16 cellular contexts compared by ENCODE assay signal in the genomic region with DNA sequence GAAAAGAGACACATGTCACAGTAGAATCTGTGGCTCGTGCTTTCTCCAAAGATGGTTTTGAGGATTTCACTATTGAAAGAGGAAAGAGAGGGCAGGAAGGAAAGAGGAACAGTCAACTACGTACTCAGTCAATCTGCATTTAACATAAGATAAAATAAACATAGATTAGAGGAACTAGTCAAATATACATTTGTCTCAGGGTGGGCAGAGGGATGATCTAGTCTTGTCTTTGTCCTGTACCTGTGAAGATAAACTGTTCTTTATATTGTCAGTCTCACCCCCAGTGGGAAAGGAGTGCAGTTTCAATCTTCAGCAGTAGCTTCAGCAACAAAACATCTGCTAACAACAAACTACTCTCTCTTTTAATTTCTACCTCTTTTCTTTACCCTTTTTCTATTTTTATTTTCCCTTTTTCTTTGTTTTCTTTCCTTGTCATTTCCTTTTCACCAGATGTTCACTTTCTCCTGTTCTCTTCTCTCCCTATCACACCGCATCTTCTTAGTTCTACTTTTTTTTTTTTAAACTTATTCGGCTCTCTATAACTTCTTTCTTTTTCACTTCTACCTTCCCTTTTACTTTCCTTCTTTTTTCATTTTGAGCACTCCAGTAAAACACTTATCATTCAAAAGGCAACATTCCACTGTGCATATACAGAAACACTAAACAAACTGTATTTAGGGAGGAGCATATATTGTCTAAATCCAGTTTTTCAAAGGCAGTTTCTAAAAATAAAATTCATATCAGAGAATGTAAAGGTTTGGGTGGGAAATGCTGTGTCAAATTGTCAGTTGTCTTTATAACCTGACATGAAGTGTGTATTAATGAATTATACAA. TPM values are rescaled to one million over a fixed set of nuclear protein-coding genes. Genes with fewer than 3 reads are reported as not detected.
DNase-seq lines count a peak whose midpoint lies in the region; ATAC-seq and TF ChIP-seq lines count a peak whose summit lies in the region.
"Had no signal": no experiment of that assay in that cellular context is flagged by ENCODE, and none has a peak within 500 bp of the region (broad histone marks: within the 10 kb centered on the region; RNA-seq: fewer than 3 reads in every experiment).

No MANE protein-coding gene starts in this region.

- peaks cover 6% of the 10 kb centered on the region for H3K4me1 Mint-ChIP-seq in activated naive CD8-positive, alpha-beta T cell treated with anti-CD3 and anti-CD28 coated beads, Interleukin-2, amount 50 U/mL, for 24 hours
- peaks cover 3% of the 10 kb centered on the region for H3K4me1 Mint-ChIP-seq in activated CD4-positive, alpha-beta T cell treated with anti-CD3 and anti-CD28 coated beads for 36 hours

- H3K4me2 ChIP-seq in BLaER1 treated with 17β-estradiol and CSF1 and Interleukin-3, amounts not matched to agents 10 nM and 100 nM: peak overlapping the region; percentile 5 to 69 (median 41); a peak in 19 of 22 replicates

- TF ChIP-seq POLR2A in transverse colon (IDR thresholded peaks at IDR 0.05): no peak

- H4K20me1 ChIP-seq in BLaER1 treated with 17β-estradiol and CSF1 and Interleukin-3, amounts not matched to agents 10 nM and 100 nM: no peaks in the 10 kb centered on the region

- peaks cover 7 to 21% (median 10%) of the 10 kb centered on the region in 10 experiments; a peak in 13 of 20 replicates for H3K4me1 ChIP-seq in BLaER1 treated with 17β-estradiol and CSF1 and Interleukin-3, amounts not matched to agents 10 nM and 100 nM
- H3K4me1 ChIP-seq in transverse colon: no peaks in the 10 kb centered on the region
- peaks cover 0 to 41% (median 21%) of the 10 kb centered on the region in 4 donors for H3K4me1 ChIP-seq in tibial artery

- CTCF ChIA-PET in activated CD4-positive, alpha-beta T cell treated with anti-CD3 and anti-CD28 coated beads for 36 hours (lab: Charles Lee): no interaction called here

- intact Hi-C loops in transverse colon (cut with DNase I; ENCODE audit: low total_unique reads): no loop called here
- intact Hi-C loops in tibial artery (cut with DNase I; ENCODE audit: low total_unique reads): no loop called here
- intact Hi-C loops in activated CD4-positive, alpha-beta T cell treated with anti-CD3 and anti-CD28 coated beads for 36 hours (cut with DNase I, micrococcal nuclease): no loop called here

- in situ Hi-C loops in transverse colon (cut with MboI; ENCODE audit: low pct_ligation_motif_present in 1 of 4, low pct_unique_long_range_greater_than_20kb in 1 of 4, low sequenced_read_pairs in 3 of 4): no loop called here

- peaks cover 0 to 8% (median 0%) of the 10 kb centered on the region in 11 experiments; a peak in 2 of 22 replicates for H3K9me3 ChIP-seq in BLaER1 treated with 17β-estradiol and CSF1 and Interleukin-3, amounts not matched to agents 10 nM and 100 nM (replicated peaks in 1 of 11)
- H3K9me3 ChIP-seq in transverse colon (no peaks in the 10 kb centered on the region), tibial artery (no peaks in the 10 kb centered on the region)

- peak; percentile 40 for ATAC-seq in GM19043 (IDR thresholded peaks at IDR 0.05; ENCODE audit: low read depth, unreplicated experiment)
- ATAC-seq in HG03159 (IDR thresholded peaks at IDR 0.05; ENCODE audit: unreplicated experiment): peak; percentile 51
- ATAC-seq in activated naive CD8-positive, alpha-beta T cell treated with anti-CD3 and anti-CD28 coated beads, Interleukin-2, amount 50 U/mL, for 24 hours: no peak
- ATAC-seq in activated CD4-positive, alpha-beta T cell treated with anti-CD3 and anti-CD28 coated beads for 36 hours: no peak

- H3K9me3 Mint-ChIP-seq in activated naive CD8-positive, alpha-beta T cell treated with anti-CD3 and anti-CD28 coated beads, Interleukin-2, amount 50 U/mL, for 24 hours: no peaks in the 10 kb centered on the region
- no peaks in the 10 kb centered on the region for H3K9me3 Mint-ChIP-seq in activated CD4-positive, alpha-beta T cell treated with anti-CD3 and anti-CD28 coated beads for 36 hours (ENCODE audit: low read depth)
- H3K9me3 Mint-ChIP-seq: dendritic cell treated with granulocyte-macrophage colony-stimulating factor and Interleukin-4, amounts not matched to agents 40 ng/mL and 50 ng/mL, for 4 days; T-helper 1 cell treated with Interleukin-12 subunit alpha and Interleukin-12 subunit beta and Interleukin-4 antibody, amounts not matched to agents 30 μg/mL and 1 μg/mL, for 36 hours had no signal

- peaks cover 9% of the 10 kb centered on the region for H3K27me3 Mint-ChIP-seq in activated naive CD8-positive, alpha-beta T cell treated with anti-CD3 and anti-CD28 coated beads, Interleukin-2, amount 50 U/mL, for 24 hours
- peaks cover 3% of the 10 kb centered on the region for H3K27me3 Mint-ChIP-seq in activated CD4-positive, alpha-beta T cell treated with anti-CD3 and anti-CD28 coated beads for 36 hours
- H3K27me3 Mint-ChIP-seq: IgD-negative memory B cell had no signal

- DNase-seq in epithelial cell of prostate (ENCODE audit: low read depth, low spot score) (no peak), transverse colon (no peak), tibial artery (no peak)
- DNase-seq in activated naive CD8-positive, alpha-beta T cell treated with anti-CD3 and anti-CD28 coated beads, Interleukin-2, amount 50 U/mL, for 24 hours: no peak
- no peak for DNase-seq in activated CD4-positive, alpha-beta T cell treated with anti-CD3 and anti-CD28 coated beads for 36 hours
- DNase-seq: activated CD4-positive, alpha-beta T cell treated with anti-CD3 and anti-CD28 coated beads for 48 hours; activated T-cell treated with anti-CD3 and anti-CD28 coated beads, Interleukin-2, amount 50 U/mL, for 48 hours; NCI-H1436 treated with DMSO at 0.1 percent for 48 hours; NCI-H524 treated with DMSO at 0.1 percent for 48 hours; RPMI8226 had no signal

- H3K4me3 ChIP-seq in BLaER1 treated with 17β-estradiol and CSF1 and Interleukin-3, amounts not matched to agents 10 nM and 100 nM: no peak overlapping the region; a peak in 1 of 20 replicates
- no peak overlapping the region for H3K4me3 ChIP-seq in transverse colon
- H3K4me3 ChIP-seq in tibial artery: no peak overlapping the region

- H3K4me3 Mint-ChIP-seq in activated naive CD8-positive, alpha-beta T cell treated with anti-CD3 and anti-CD28 coated beads, Interleukin-2, amount 50 U/mL, for 24 hours: no peak overlapping the region
- H3K4me3 Mint-ChIP-seq in activated CD4-positive, alpha-beta T cell treated with anti-CD3 and anti-CD28 coated beads for 36 hours: no peak overlapping the region
- H3K4me3 Mint-ChIP-seq: dendritic cell treated with granulocyte-macrophage colony-stimulating factor and Interleukin-4, amounts not matched to agents 40 ng/mL and 50 ng/mL, for 4 days; IgD-negative memory B cell; T-helper 1 cell treated with Interleukin-12 subunit alpha and Interleukin-12 subunit beta and Interleukin-4 antibody, amounts not matched to agents 30 μg/mL and 1 μg/mL, for 36 hours had no signal

- 58 to 62% methylated on average over 4 of the region's 4 CpGs for WGBS in transverse colon (ENCODE audit: low coverage in 1 of 2), 2 donors

- no peaks in the 10 kb centered on the region for H3K27me3 ChIP-seq in BLaER1 treated with 17β-estradiol and CSF1 and Interleukin-3, amounts not matched to agents 10 nM and 100 nM
- no peaks in the 10 kb centered on the region for H3K27me3 ChIP-seq in transverse colon
- no peaks in the 10 kb centered on the region for H3K27me3 ChIP-seq in tibial artery

- TF ChIP-seq CTCF in transverse colon (IDR thresholded peaks at IDR 0.05) (no peak), tibial artery (IDR thresholded peaks at IDR 0.05) (no peak)

- POLR2A ChIA-PET in activated CD4-positive, alpha-beta T cell treated with anti-CD3 and anti-CD28 coated beads for 36 hours (lab: Charles Lee): no interaction called here

- no peaks in the 10 kb centered on the region for H3K36me3 Mint-ChIP-seq in activated naive CD8-positive, alpha-beta T cell treated with anti-CD3 and anti-CD28 coated beads, Interleukin-2, amount 50 U/mL, for 24 hours (ENCODE audit: low read depth)
- no peaks in the 10 kb centered on the region for H3K36me3 Mint-ChIP-seq in activated CD4-positive, alpha-beta T cell treated with anti-CD3 and anti-CD28 coated beads for 36 hours (ENCODE audit: low read depth)
- H3K36me3 Mint-ChIP-seq: IgD-negative memory B cell had no signal

- H3K27ac ChIP-seq in BLaER1 treated with 17β-estradiol and CSF1 and Interleukin-3, amounts not matched to agents 10 nM and 100 nM: peak overlapping the region in 2 of 11 experiments; percentile 0 to 26; a peak in 1 of 22 replicates
- H3K27ac ChIP-seq in epithelial cell of prostate: peak overlapping the region; percentile 11
- no peak overlapping the region for H3K27ac ChIP-seq in transverse colon
- H3K27ac ChIP-seq in tibial artery: no peak overlapping the region

- no peaks in the 10 kb centered on the region for H3K36me3 ChIP-seq in BLaER1 treated with 17β-estradiol and CSF1 and Interleukin-3, amounts not matched to agents 10 nM and 100 nM
- no peaks in the 10 kb centered on the region for H3K36me3 ChIP-seq in transverse colon
- no peaks in the 10 kb centered on the region for H3K36me3 ChIP-seq in tibial artery

- no peak for TF ChIP-seq EP300 in transverse colon (IDR thresholded peaks at IDR 0.05; ENCODE audit: low read depth)

- no peak overlapping the region for H3K27ac Mint-ChIP-seq in activated naive CD8-positive, alpha-beta T cell treated with anti-CD3 and anti-CD28 coated beads, Interleukin-2, amount 50 U/mL, for 24 hours
- H3K27ac Mint-ChIP-seq in activated CD4-positive, alpha-beta T cell treated with anti-CD3 and anti-CD28 coated beads for 36 hours: no peak overlapping the region
- H3K27ac Mint-ChIP-seq: dendritic cell treated with granulocyte-macrophage colony-stimulating factor and Interleukin-4, amounts not matched to agents 40 ng/mL and 50 ng/mL, for 4 days; IgD-negative memory B cell; T-helper 1 cell treated with Interleukin-12 subunit alpha and Interleukin-12 subunit beta and Interleukin-4 antibody, amounts not matched to agents 30 μg/mL and 1 μg/mL, for 36 hours had no signal

- 0 out of 22 replicates have a peak overlapping the region, but pooled peaks of 1 of the 11 experiments have one; percentile 45 for H3K9ac ChIP-seq in BLaER1 treated with 17β-estradiol and CSF1 and Interleukin-3, amounts not matched to agents 10 nM and 100 nM

RNA-seq across cellular contexts. Expression of gene GUCY1A1, which starts 51.4 kb away (rescaled TPM):
- total RNA-seq in transverse colon: 10 to 100 TPM; 29.4 to 45.6 (median 32.7) TPM
- total RNA-seq in activated CD4-positive, alpha-beta T cell treated with anti-CD3 and anti-CD28 coated beads for 36 hours: not detected

Comparison
In these comparisons a context has a peak if more than half of its experiments do, and no peak if none do; other contexts are left out.
1. ATAC-seq: peak in GM19043 (single experiment) and HG03159 (single experiment); none in activated naive CD8-positive, alpha-beta T cell treated with anti-CD3 and anti-CD28 coated beads, Interleukin-2, amount 50 U/mL, for 24 hours (single experiment) and activated CD4-positive, alpha-beta T cell treated with anti-CD3 and anti-CD28 coated beads for 36 hours (single experiment).
2. RNA of gene GUCY1A1, which starts 51.4 kb away (total RNA-seq): 29.4 to 45.6 TPM in transverse colon; not detected in activated CD4-positive, alpha-beta T cell treated with anti-CD3 and anti-CD28 coated beads for 36 hours; every median in the first group is over 10 times any median in the second.